Comparison of ENCODE assay signal across 1 cellular context in the genomic region with DNA sequence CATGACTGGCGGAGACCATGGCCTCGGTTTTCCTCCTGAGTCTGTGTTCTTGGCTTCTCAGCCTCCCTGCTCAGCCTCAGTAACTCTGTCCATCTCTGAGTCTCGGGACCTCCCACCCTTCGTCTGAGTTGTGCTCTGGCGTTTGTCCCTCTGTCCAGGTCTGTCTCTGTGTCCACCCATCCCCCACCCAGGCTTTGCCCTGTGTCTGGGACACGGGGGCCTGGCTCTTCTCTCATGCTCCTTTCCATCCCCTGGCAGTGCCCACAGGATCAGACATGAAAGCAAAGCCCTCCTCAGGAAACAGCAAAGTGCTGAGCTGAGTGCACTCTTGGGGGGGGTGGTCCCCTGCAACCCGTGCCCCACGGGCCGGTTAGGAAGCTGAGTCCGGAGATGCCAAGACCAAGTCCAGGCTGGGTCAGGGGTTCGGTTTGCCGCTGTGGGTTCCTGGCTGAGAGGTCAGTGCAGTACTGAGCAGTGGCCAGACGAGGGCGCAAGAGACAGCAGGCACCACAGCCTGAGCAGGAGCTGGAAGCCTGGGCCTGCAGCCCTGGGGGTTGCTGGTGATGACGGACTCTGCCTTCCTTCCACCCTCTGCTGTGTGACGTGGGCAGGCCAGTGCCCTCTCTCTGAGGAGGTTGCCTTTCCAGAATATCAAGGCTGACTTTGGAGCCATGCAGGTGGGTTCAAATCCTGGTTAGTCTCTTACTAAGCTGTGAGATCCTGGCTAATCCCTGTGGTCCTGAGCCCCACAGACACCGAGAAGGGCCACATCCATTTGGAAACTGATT.
TF ChIP-seq lines count a peak whose summit lies in the region.

No MANE protein-coding gene starts in this region.

TF ChIP-seq in PFSK-1, 5 proteins besides CTCF, POLR2A, EP300 and RAD21 (continued from another document):
- TF ChIP-seq, protein P1, sequence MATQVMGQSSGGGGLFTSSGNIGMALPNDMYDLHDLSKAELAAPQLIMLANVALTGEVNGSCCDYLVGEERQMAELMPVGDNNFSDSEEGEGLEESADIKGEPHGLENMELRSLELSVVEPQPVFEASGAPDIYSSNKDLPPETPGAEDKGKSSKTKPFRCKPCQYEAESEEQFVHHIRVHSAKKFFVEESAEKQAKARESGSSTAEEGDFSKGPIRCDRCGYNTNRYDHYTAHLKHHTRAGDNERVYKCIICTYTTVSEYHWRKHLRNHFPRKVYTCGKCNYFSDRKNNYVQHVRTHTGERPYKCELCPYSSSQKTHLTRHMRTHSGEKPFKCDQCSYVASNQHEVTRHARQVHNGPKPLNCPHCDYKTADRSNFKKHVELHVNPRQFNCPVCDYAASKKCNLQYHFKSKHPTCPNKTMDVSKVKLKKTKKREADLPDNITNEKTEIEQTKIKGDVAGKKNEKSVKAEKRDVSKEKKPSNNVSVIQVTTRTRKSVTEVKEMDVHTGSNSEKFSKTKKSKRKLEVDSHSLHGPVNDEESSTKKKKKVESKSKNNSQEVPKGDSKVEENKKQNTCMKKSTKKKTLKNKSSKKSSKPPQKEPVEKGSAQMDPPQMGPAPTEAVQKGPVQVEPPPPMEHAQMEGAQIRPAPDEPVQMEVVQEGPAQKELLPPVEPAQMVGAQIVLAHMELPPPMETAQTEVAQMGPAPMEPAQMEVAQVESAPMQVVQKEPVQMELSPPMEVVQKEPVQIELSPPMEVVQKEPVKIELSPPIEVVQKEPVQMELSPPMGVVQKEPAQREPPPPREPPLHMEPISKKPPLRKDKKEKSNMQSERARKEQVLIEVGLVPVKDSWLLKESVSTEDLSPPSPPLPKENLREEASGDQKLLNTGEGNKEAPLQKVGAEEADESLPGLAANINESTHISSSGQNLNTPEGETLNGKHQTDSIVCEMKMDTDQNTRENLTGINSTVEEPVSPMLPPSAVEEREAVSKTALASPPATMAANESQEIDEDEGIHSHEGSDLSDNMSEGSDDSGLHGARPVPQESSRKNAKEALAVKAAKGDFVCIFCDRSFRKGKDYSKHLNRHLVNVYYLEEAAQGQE (IDR thresholded peaks at IDR 0.05; ENCODE audit: insufficient read depth in 1 of 2, low read depth in 2 of 2, low read length in 2 of 2), result no peak
